Comparison of ENCODE assay signal across 8 cellular contexts in genomic region chrX:48890934-48891401, GRCh38. TPM values are rescaled to one million over a fixed set of nuclear protein-coding genes. Genes with fewer than 3 reads are reported as not detected.
DNase-seq lines count a peak whose midpoint lies in the region; ATAC-seq and TF ChIP-seq lines count a peak whose summit lies in the region.

No MANE protein-coding gene starts in this region.

- H3K4me1 Mint-ChIP-seq in neural crest cell, result peaks cover 18% of the 10 kb centered on the region

- H3K4me3 Mint-ChIP-seq in neural crest cell, result peak overlapping the region; percentile 79

- H3K36me3 Mint-ChIP-seq in neural crest cell (ENCODE audit: low read depth), result peaks cover 5% of the 10 kb centered on the region

- H3K9ac ChIP-seq in SK-N-MC (ENCODE audit: insufficient read length), result peak overlapping the region; percentile 50

- H3K27ac Mint-ChIP-seq in neural crest cell (ENCODE audit: unreplicated experiment), result no peak overlapping the region

- H3K36me3 ChIP-seq in SK-N-MC (ENCODE audit: insufficient read depth, low read length), result no peaks in the 10 kb centered on the region; the same call in 1 of the 2 replicates

- TF ChIP-seq CTCF in neural crest cell (conservative IDR thresholded peaks at IDR 0.05), result no peak

- H3K27ac ChIP-seq in SK-N-MC (no peak overlapping the region), epithelial cell of prostate (peak overlapping the region; percentile 59)

- ATAC-seq in HG02642 (IDR thresholded peaks at IDR 0.05; ENCODE audit: poor library complexity, unreplicated experiment), result peak; percentile 51

- peak; percentile 20 for DNase-seq in activated CD4-positive, alpha-beta T cell treated with anti-CD3 and anti-CD28 coated beads for 48 hours
- no peak for DNase-seq in activated CD4-positive, alpha-beta T cell treated with anti-CD3 and anti-CD28 coated beads, Interleukin-2, amount 50 U/mL, for 4 hours
- DNase-seq in SK-N-MC (ENCODE audit: low read depth, low spot score) (no peak), epithelial cell of prostate (ENCODE audit: low read depth, low spot score) (no peak), neural crest cell (ENCODE audit: low read depth, low spot score) (no peak), hippocampal formation (lab: John Stamatoyannopoulos, UW) (no peak), A172 (ENCODE audit: low spot score) (no peak)

- peaks cover 2% of the 10 kb centered on the region for H3K27me3 Mint-ChIP-seq in neural crest cell (ENCODE audit: low read depth)

- H3K9me3 Mint-ChIP-seq in neural crest cell, result no peaks in the 10 kb centered on the region

- H3K9me3 ChIP-seq in SK-N-MC (ENCODE audit: low read depth, low read length), result no peaks in the 10 kb centered on the region

- H3K4me3 ChIP-seq in SK-N-MC, result peak overlapping the region; percentile 77

RNA-seq across cellular contexts. Expression of gene TIMM17B, which starts 6.6 kb away (rescaled TPM):
- 86.0 and 95.7 TPM in 2 replicates for total RNA-seq in neural crest cell
- 67.2 and 73.1 TPM in 2 replicates for total RNA-seq in A172 (2014; rRNA removed; shearing (Covaris generic))

RNA-seq across cellular contexts. Expression of gene PQBP1, which starts 6.8 kb away (rescaled TPM):
- 98.4 and 101 TPM in 2 replicates for total RNA-seq in neural crest cell
- total RNA-seq in A172 (2014; rRNA removed; shearing (Covaris generic)), result 57.4 and 59.2 TPM in 2 replicates

RNA-seq across cellular contexts. Expression of gene SLC35A2, which starts 20.5 kb away (rescaled TPM):
- 20.0 and 22.6 TPM in 2 replicates for total RNA-seq in neural crest cell
- 18.9 and 32.6 TPM in 2 replicates for total RNA-seq in A172 (2014; rRNA removed; shearing (Covaris generic))

RNA-seq across cellular contexts. Expression of gene PIM2, which starts 27.9 kb away (rescaled TPM):
- total RNA-seq in neural crest cell, result 12.5 and 13.4 TPM in 2 replicates
- 0.59 and 0.74 TPM in 2 replicates for total RNA-seq in A172 (2014; rRNA removed; shearing (Covaris generic))

RNA-seq across cellular contexts. Expression of gene PCSK1N, which starts 55.6 kb away (rescaled TPM):
- total RNA-seq in neural crest cell, result 9.3 and 12.7 TPM in 2 replicates
- 15.3 and 16.5 TPM in 2 replicates for total RNA-seq in A172 (2014; rRNA removed; shearing (Covaris generic))
